Comparison of ENCODE assay signal across 19 cellular contexts in genomic region chr5:95440825-95441224, GRCh38. TPM values are rescaled to one million over a fixed set of nuclear protein-coding genes. Genes with fewer than 3 reads are reported as not detected.
"Had no signal": no experiment of that assay in that cellular context is flagged by ENCODE, and none has a peak within 500 bp of the region (broad histone marks: within the 10 kb centered on the region; RNA-seq: fewer than 3 reads in every experiment).

No MANE protein-coding gene starts in this region.

- H3K4me1 ChIP-seq: body of pancreas, right atrium auricular region, uterus had no signal

- DNase-seq: activated CD4-positive, alpha-beta T cell treated with anti-CD3 and anti-CD28 coated beads, Interleukin-2, amount 50 U/mL, for 1 hour; activated effector memory CD4-positive, alpha-beta T cell treated with Interleukin-2 at 50 U/mL for 16 hours; activated T-cell treated with anti-CD3 and anti-CD28 coated beads, Interleukin-2, amount 50 U/mL, for 1 hour; amniotic stem cell; body of pancreas; effector memory CD8-positive, alpha-beta T cell; erythroblast; hippocampal formation; mammary epithelial cell; mucosa of descending colon; naive thymus-derived CD8-positive, alpha-beta T cell; small intestine; uterus had no signal

- H3K27ac Mint-ChIP-seq: activated naive CD4-positive, alpha-beta T cell treated with anti-CD3 and anti-CD28 coated beads, Interleukin-2, amount 50 U/mL, for 24 hours; dendritic cell treated with granulocyte-macrophage colony-stimulating factor and Interleukin-4, amounts not matched to agents 40 ng/mL and 50 ng/mL, for 4 days; effector memory CD8-positive, alpha-beta T cell; naive thymus-derived CD8-positive, alpha-beta T cell had no signal

- FAIRE-seq: islet of Langerhans, small intestine had no signal

- H3K27me3 ChIP-seq: body of pancreas, neutrophil, right atrium auricular region, uterus had no signal

- H3K9me3 ChIP-seq: body of pancreas, mucosa of descending colon, neutrophil, right atrium auricular region, uterus had no signal

- H3K27ac ChIP-seq: body of pancreas, neutrophil, right atrium auricular region, uterus had no signal

- H3K27me3 Mint-ChIP-seq: activated naive CD4-positive, alpha-beta T cell treated with anti-CD3 and anti-CD28 coated beads, Interleukin-2, amount 50 U/mL, for 24 hours; dendritic cell treated with granulocyte-macrophage colony-stimulating factor and Interleukin-4, amounts not matched to agents 40 ng/mL and 50 ng/mL, for 4 days had no signal

- H3K36me3 ChIP-seq: neutrophil, right atrium auricular region, uterus had no signal

- ATAC-seq: body of pancreas; effector memory CD8-positive, alpha-beta T cell; left lobe of liver; mucosa of descending colon; naive thymus-derived CD8-positive, alpha-beta T cell had no signal

- H3K9me3 Mint-ChIP-seq: activated naive CD4-positive, alpha-beta T cell treated with anti-CD3 and anti-CD28 coated beads, Interleukin-2, amount 50 U/mL, for 24 hours; dendritic cell treated with granulocyte-macrophage colony-stimulating factor and Interleukin-4, amounts not matched to agents 40 ng/mL and 50 ng/mL, for 4 days; effector memory CD8-positive, alpha-beta T cell had no signal

- H3K4me3 ChIP-seq: body of pancreas, mucosa of descending colon, right atrium auricular region, uterus had no signal

- H3K4me3 Mint-ChIP-seq: activated naive CD4-positive, alpha-beta T cell treated with anti-CD3 and anti-CD28 coated beads, Interleukin-2, amount 50 U/mL, for 24 hours; dendritic cell treated with granulocyte-macrophage colony-stimulating factor and Interleukin-4, amounts not matched to agents 40 ng/mL and 50 ng/mL, for 4 days; effector memory CD8-positive, alpha-beta T cell; naive thymus-derived CD8-positive, alpha-beta T cell had no signal

- H3K4me1 Mint-ChIP-seq: activated naive CD4-positive, alpha-beta T cell treated with anti-CD3 and anti-CD28 coated beads, Interleukin-2, amount 50 U/mL, for 24 hours; naive thymus-derived CD8-positive, alpha-beta T cell had no signal

RNA-seq across cellular contexts. Expression of gene FAM81B, which starts 49.7 kb away (rescaled TPM):
- total RNA-seq: left lobe of liver; mammary epithelial cell; mucosa of descending colon; naive thymus-derived CD8-positive, alpha-beta T cell had no signal
- polyA plus RNA-seq: mammary epithelial cell; naive thymus-derived CD8-positive, alpha-beta T cell; small intestine had no signal
